8 cellular contexts compared by ENCODE assay signal in genomic region chr6:109008537-109008950, GRCh38.
DNase-seq lines count a peak whose midpoint lies in the region; ATAC-seq and TF ChIP-seq lines count a peak whose summit lies in the region.

No MANE protein-coding gene starts in this region.

- TF ChIP-seq POLR2A in ovary (IDR thresholded peaks at IDR 0.05): no peak

- H3K36me3 ChIP-seq in CD4-positive, CD25-positive, alpha-beta regulatory T cell (ENCODE audit: control insufficient read depth, insufficient read depth, low read length): no peaks in the 10 kb centered on the region
- H3K36me3 ChIP-seq in WERI-Rb-1: peaks cover 3% of the 10 kb centered on the region
- no peaks in the 10 kb centered on the region for H3K36me3 ChIP-seq in ovary

- H3K27me3 ChIP-seq in CD4-positive, CD25-positive, alpha-beta regulatory T cell (ENCODE audit: control insufficient read depth, insufficient read depth, low read length): no peaks in the 10 kb centered on the region
- H3K27me3 ChIP-seq in WERI-Rb-1 (ENCODE audit: insufficient read depth, low read depth, severe bottlenecking) (no peaks in the 10 kb centered on the region), ovary (no peaks in the 10 kb centered on the region)

- H3K27ac Mint-ChIP-seq in CD4-positive, CD25-positive, alpha-beta regulatory T cell: peak overlapping the region; percentile 97

- no peaks in the 10 kb centered on the region for H3K9me3 Mint-ChIP-seq in CD4-positive, CD25-positive, alpha-beta regulatory T cell

- peak overlapping the region; percentile 93 for H3K27ac ChIP-seq in CD4-positive, CD25-positive, alpha-beta regulatory T cell (ENCODE audit: insufficient read depth, low read length, poor library complexity, severe bottlenecking)
- H3K27ac ChIP-seq in WERI-Rb-1 (peak overlapping the region; percentile 96), ovary (peak overlapping the region; percentile 97 to 98)

- no peak for ATAC-seq in CD4-positive, CD25-positive, alpha-beta regulatory T cell (ENCODE audit: low read depth in 2 of 2)
- peak; percentile 2 for ATAC-seq in HG02642 (IDR thresholded peaks at IDR 0.05; ENCODE audit: poor library complexity, unreplicated experiment)
- no peak for ATAC-seq in GM18867 (IDR thresholded peaks at IDR 0.05; ENCODE audit: unreplicated experiment)

- peaks cover 4% of the 10 kb centered on the region for H3K36me3 Mint-ChIP-seq in CD4-positive, CD25-positive, alpha-beta regulatory T cell

- no peak for TF ChIP-seq CTCF in WERI-Rb-1 (IDR thresholded peaks at IDR 0.05; ENCODE audit: low read depth, low read length)
- no peak for TF ChIP-seq CTCF in fibroblast of villous mesenchyme (IDR thresholded peaks at IDR 0.05; ENCODE audit: insufficient read depth, low read depth, low read length)
- TF ChIP-seq CTCF in ovary (IDR thresholded peaks at IDR 0.05): no peak

- peaks cover 14% of the 10 kb centered on the region for H3K27me3 Mint-ChIP-seq in CD4-positive, CD25-positive, alpha-beta regulatory T cell

- no peak for TF ChIP-seq EP300 in ovary (IDR thresholded peaks at IDR 0.05)

- peak in 2 of 3 donors; percentile 44 to 50 for DNase-seq in CD4-positive, CD25-positive, alpha-beta regulatory T cell
- DNase-seq in WERI-Rb-1: no peak
- peak; percentile 65 for DNase-seq in fibroblast of villous mesenchyme (ENCODE audit: low read depth)
- DNase-seq in ovary: no peak
- DNase-seq in NK-92 treated with Interleukin-12 subunit alpha and Interleukin-12 subunit beta, amount 100 ng/mL, for 24 hours (lab: John Stamatoyannopoulos, UW): no peak
- DNase-seq in NCI-H524 treated with DMSO at 0.1 percent for 48 hours (lab: John Stamatoyannopoulos, UW): no peak

- peak overlapping the region; percentile 96 to 99 (median 98) for H3K4me3 Mint-ChIP-seq in CD4-positive, CD25-positive, alpha-beta regulatory T cell

- WGBS in ovary, 3 donors: 6 to 10% (median 6%) methylated on average over 6 of the region's 6 CpGs

- H3K4me1 Mint-ChIP-seq in CD4-positive, CD25-positive, alpha-beta regulatory T cell: peaks cover 20 to 71% (median 56%) of the 10 kb centered on the region in 4 donors

- intact Hi-C loops in ovary (cut with DNase I): loop anchor here in 3 of 4 donors (5.0 to 10.0 kb wide), 4 partner anchors 46 to 64 kb away; no protein-coding TSS in a partner anchor

- H3K9me3 ChIP-seq in CD4-positive, CD25-positive, alpha-beta regulatory T cell (ENCODE audit: control insufficient read depth in 2 of 2, low read length in 2 of 2): no peaks in the 10 kb centered on the region
- H3K9me3 ChIP-seq in WERI-Rb-1 (ENCODE audit: severe bottlenecking): no peaks in the 10 kb centered on the region
- no peaks in the 10 kb centered on the region for H3K9me3 ChIP-seq in ovary

- H3K4me1 ChIP-seq in CD4-positive, CD25-positive, alpha-beta regulatory T cell (ENCODE audit: control insufficient read depth, insufficient read depth, low read length, poor library complexity, severe bottlenecking): peaks cover 37% of the 10 kb centered on the region
- H3K4me1 ChIP-seq in ovary (ENCODE audit: insufficient read depth): peaks cover 9% of the 10 kb centered on the region

- H3K4me3 ChIP-seq in CD4-positive, CD25-positive, alpha-beta regulatory T cell (ENCODE audit: low read depth, low read length): peak overlapping the region; percentile 98
- H3K4me3 ChIP-seq in WERI-Rb-1 (ENCODE audit: low read depth, low read length): peak overlapping the region; percentile 80
- H3K4me3 ChIP-seq in fibroblast of villous mesenchyme (ENCODE audit: low read depth, low read length): peak overlapping the region; percentile 86
- H3K4me3 ChIP-seq in ovary: peak overlapping the region; percentile 76

Comparison
In these comparisons a context has a peak if more than half of its experiments do, and no peak if none do; other contexts are left out.
1. DNase-seq: peak in CD4-positive, CD25-positive, alpha-beta regulatory T cell (2 of 3) and fibroblast of villous mesenchyme (single experiment); none in WERI-Rb-1 (single experiment), ovary (0 of 5), NK-92 treated with Interleukin-12 subunit alpha and Interleukin-12 subunit beta, amount 100 ng/mL, for 24 hours (single experiment) and NCI-H524 treated with DMSO at 0.1 percent for 48 hours (single experiment).
2. Peak in every context shown above with its lines, with median percentiles within 50 percentile points of each other: H3K27ac ChIP-seq and H3K4me3 ChIP-seq.